Comparison of ENCODE assay signal across 23 cellular contexts in the genomic region with DNA sequence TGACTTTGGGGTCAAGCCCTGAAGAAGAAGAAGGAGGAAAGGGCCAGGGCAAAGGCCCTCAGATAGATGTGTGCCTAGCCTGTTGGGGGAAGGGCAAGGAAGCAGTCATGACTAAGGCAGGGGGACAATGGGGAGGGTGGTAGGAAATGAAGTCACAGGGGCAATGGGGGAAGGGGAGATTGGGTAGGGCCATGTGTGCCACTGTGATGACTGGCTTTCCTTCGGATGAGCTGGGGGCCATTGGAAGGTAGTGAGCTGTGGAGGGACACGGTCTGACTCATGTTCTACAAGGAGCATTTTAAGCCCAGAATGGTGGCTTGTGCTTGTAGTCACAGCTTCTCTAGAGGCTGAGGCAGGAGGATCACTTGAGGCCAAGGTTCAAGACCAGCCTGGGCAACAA.
"Had no signal": no experiment of that assay in that cellular context is flagged by ENCODE, and none has a peak within 500 bp of the region (broad histone marks: within the 10 kb centered on the region; RNA-seq: fewer than 3 reads in every experiment).

No MANE protein-coding gene starts in this region.

- H3K36me3 Mint-ChIP-seq: activated naive CD8-positive, alpha-beta T cell treated with anti-CD3 and anti-CD28 coated beads, Interleukin-2, amount 10 ng/mL, durations not matched to agents 7 days and 5 days; mesothelial cell of epicardium; naive thymus-derived CD8-positive, alpha-beta T cell had no signal

- H3K4me3 ChIP-seq: breast epithelium, right atrium auricular region, spleen, stomach, suprapubic skin, tibial nerve had no signal

- H3K27ac Mint-ChIP-seq: activated CD8-positive, alpha-beta T cell treated with anti-CD3 and anti-CD28 coated beads, Interleukin-2, amount 10 ng/mL, durations not matched to agents 7 days and 5 days; activated naive CD8-positive, alpha-beta T cell treated with anti-CD3 and anti-CD28 coated beads, Interleukin-2, amount 10 ng/mL, durations not matched to agents 7 days and 5 days; mesothelial cell of epicardium; T-helper 1 cell treated with Interleukin-12 subunit alpha and Interleukin-12 subunit beta and Interleukin-4 antibody, amounts not matched to agents 30 μg/mL and 1 μg/mL, for 36 hours had no signal

- H3K27ac ChIP-seq: breast epithelium, foreskin keratinocyte, right atrium auricular region, spleen, stomach, suprapubic skin, tibial nerve had no signal

- ATAC-seq: activated CD8-positive, alpha-beta T cell treated with anti-CD3 and anti-CD28 coated beads, Interleukin-2, amount 10 ng/mL, durations not matched to agents 7 days and 5 days; foreskin keratinocyte; left ventricle myocardium superior; naive thymus-derived CD8-positive, alpha-beta T cell had no signal

- H3K27me3 Mint-ChIP-seq: activated naive CD8-positive, alpha-beta T cell treated with anti-CD3 and anti-CD28 coated beads, Interleukin-2, amount 10 ng/mL, durations not matched to agents 7 days and 5 days; naive thymus-derived CD8-positive, alpha-beta T cell had no signal

- H3K4me3 Mint-ChIP-seq: activated CD8-positive, alpha-beta T cell treated with anti-CD3 and anti-CD28 coated beads, Interleukin-2, amount 10 ng/mL, durations not matched to agents 7 days and 5 days; activated naive CD8-positive, alpha-beta T cell treated with anti-CD3 and anti-CD28 coated beads, Interleukin-2, amount 10 ng/mL, durations not matched to agents 7 days and 5 days; activated T-helper 1 cell treated with anti-CD3 and anti-CD28 coated beads, Interleukin-12 subunit alpha, Interleukin-12 subunit beta, Interleukin-2, Interleukin-4 antibody, amounts not matched to agents 30 ng/mL and 10 ng/mL and 1 ng/mL, durations not matched to agents 14 hours and 24 hours and 36 hours; central memory CD8-positive, alpha-beta T cell; mesothelial cell of epicardium; naive thymus-derived CD8-positive, alpha-beta T cell; T-helper 1 cell treated with Interleukin-12 subunit alpha and Interleukin-12 subunit beta and Interleukin-4 antibody, amounts not matched to agents 30 μg/mL and 1 μg/mL, for 36 hours had no signal

- H3K27me3 ChIP-seq: foreskin keratinocyte, right atrium auricular region, stomach, suprapubic skin, tibial nerve had no signal

- H3K9me3 ChIP-seq: breast epithelium, right atrium auricular region, spleen, suprapubic skin, tibial nerve had no signal

- DNase-seq: activated CD4-positive, alpha-beta T cell treated with anti-CD3 and anti-CD28 coated beads for 4 hours; activated CD4-positive, CD25-positive, alpha-beta regulatory T cell; activated CD8-positive, alpha-beta T cell treated with anti-CD3 and anti-CD28 coated beads, Interleukin-2, amount 10 ng/mL, durations not matched to agents 7 days and 5 days; activated gamma-delta T cell; activated naive CD8-positive, alpha-beta T cell treated with anti-CD3 and anti-CD28 coated beads, Interleukin-2, amount 10 ng/mL, durations not matched to agents 7 days and 5 days; amniotic stem cell; effector memory CD4-positive, alpha-beta T cell; foreskin keratinocyte; hippocampal formation; left ventricle myocardium superior; mammary epithelial cell; naive thymus-derived CD8-positive, alpha-beta T cell; spleen; stomach; T1000 had no signal

- H3K4me1 ChIP-seq: breast epithelium, foreskin keratinocyte, right atrium auricular region, suprapubic skin, tibial nerve had no signal

- H3K36me3 ChIP-seq: breast epithelium, right atrium auricular region, spleen, stomach, suprapubic skin, tibial nerve had no signal
